8 cellular contexts compared by ENCODE assay signal in the genomic region with DNA sequence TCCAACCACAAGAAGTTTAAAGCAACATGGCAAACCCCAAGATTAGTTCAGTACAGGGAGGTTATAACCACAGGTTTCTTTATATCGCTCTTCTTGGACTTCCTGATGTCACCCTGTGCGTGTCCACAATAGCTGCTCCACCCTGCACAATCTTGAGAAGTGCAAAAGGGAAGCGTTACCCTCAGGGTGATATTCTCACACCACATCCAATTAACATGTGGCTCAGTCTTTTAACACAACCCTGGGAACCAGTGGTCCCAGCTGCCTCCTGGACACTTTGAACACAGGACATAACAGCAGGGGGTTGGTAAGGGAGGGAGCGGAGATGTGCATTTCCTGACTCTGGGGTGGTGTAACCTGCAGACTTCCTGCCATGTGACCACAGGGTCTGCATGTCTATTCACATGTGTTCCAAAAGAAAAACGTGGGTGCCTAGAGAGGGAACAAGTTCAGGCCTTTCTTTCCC.
A peak's percentile ranks its signal among the peaks of the same experiment; 100 is the strongest.
DNase-seq lines count a peak whose midpoint lies in the region; ATAC-seq, FAIRE-seq and TF ChIP-seq lines count a peak whose summit lies in the region.

No MANE protein-coding gene starts in this region.

- H3K9ac ChIP-seq in HepG2 (ENCODE audit: insufficient read depth, low read depth, low read length), result no peak overlapping the region
- H3K9ac ChIP-seq in smooth muscle cell (ENCODE audit: low read depth), result no peak overlapping the region

- intact Hi-C loops in HepG2 (cut with micrococcal nuclease; ENCODE audit: unreplicated experiment), result no loop called here
- intact Hi-C loops in aorta (cut with DNase I), result no loop called here

- no peak overlapping the region for H2AFZ ChIP-seq in HepG2 (ENCODE audit: low read length)
- no peak overlapping the region for H2AFZ ChIP-seq in smooth muscle cell (ENCODE audit: low read depth)

- no TSS peak for BruUV-seq in HepG2 (replicated peaks; lab: Mats Ljungman, UMichigan)

- H3K9me3 ChIP-seq in HepG2 (ENCODE audit: low read length) (no peaks in the 10 kb centered on the region), aorta (ENCODE audit: control insufficient read depth, low read length) (no peaks in the 10 kb centered on the region), smooth muscle cell (replicated peaks; ENCODE audit: low read depth) (no peaks in the 10 kb centered on the region)

- ATAC-seq in GM21528 (IDR thresholded peaks at IDR 0.05; ENCODE audit: low FRiP score, unreplicated experiment) (peak; percentile 96), HepG2 (no peak), aorta (ENCODE audit: low FRiP score) (peak; percentile 48)

- POLR2A ChIA-PET in HepG2 (lab: Yijun Ruan, JAX), result no interaction called here

- no peak for TF ChIP-seq RAD21 in HepG2 (CRISPR knock-in tag; IDR thresholded peaks at IDR 0.05)

- H3K4me2 ChIP-seq in HepG2 (ENCODE audit: low read depth, low read length) (no peak overlapping the region), smooth muscle cell (no peak overlapping the region)

- DNase-seq in GM06990 (ENCODE audit: extremely low read depth, insufficient read length) (peak; percentile 83), Kasumi-1 (lab: John Stamatoyannopoulos, UW) (peak; percentile 83 to 92), HepG2 (ENCODE audit: low spot score) (no peak), aorta (no peak), smooth muscle cell (lab: John Stamatoyannopoulos, UW; ENCODE audit: unreplicated experiment) (no peak), frontal cortex (ENCODE audit: low spot score in 2 of 2) (no peak)
- peak; percentile 69 for DNase-seq in activated CD8-positive, alpha-beta memory T cell treated with anti-CD3 and anti-CD28 coated beads, Interleukin-2, amount 50 U/mL, for 48 hours

- in situ Hi-C loops in HepG2 (cut with HindIII; ENCODE audit: extremely low pct_ligation_motif_present, low pct_unique_long_range_greater_than_20kb), result no loop called here

- H3K4me3 ChIP-seq in GM06990 (replicated peaks; ENCODE audit: low read depth, low read length) (peak overlapping the region; percentile 7; the same call in 1 of the 2 replicates), HepG2 (replicated peaks in 1 of 3; ENCODE audit: insufficient read depth in 1 of 3, low read depth in 2 of 3, low read length in 3 of 3) (no peak overlapping the region), aorta (ENCODE audit: low read length in 2 of 2) (no peak overlapping the region), smooth muscle cell (no peak overlapping the region)

- H3K27ac ChIP-seq in HepG2 (ENCODE audit: extremely low read length, insufficient read depth, low read length) (no peak overlapping the region), aorta (ENCODE audit: low read depth in 1 of 2, low read length in 2 of 2) (no peak overlapping the region), smooth muscle cell (ENCODE audit: low read depth) (no peak overlapping the region)

- no peaks in the 10 kb centered on the region for H3F3A ChIP-seq in smooth muscle cell (ENCODE audit: low read depth)

- TF ChIP-seq CTCF in GM06990 (IDR thresholded peaks at IDR 0.05; ENCODE audit: insufficient read depth, low read length, poor library complexity, severe bottlenecking), result no peak
- TF ChIP-seq CTCF in HepG2 (CRISPR knock-in tag; IDR thresholded peaks at IDR 0.05), result no peak
- TF ChIP-seq CTCF in smooth muscle cell (IDR thresholded peaks at IDR 0.05; ENCODE audit: borderline replicate concordance, insufficient read depth, poor library complexity, severe bottlenecking), result no peak

- CTCF ChIA-PET in HepG2 (lab: Yijun Ruan, JAX; ENCODE audit: low intra/inter-chr PET ratio, low total read pairs), result no interaction called here

- no peaks in the 10 kb centered on the region for H3K79me2 ChIP-seq in HepG2 (ENCODE audit: insufficient read depth, low read length)
- no peaks in the 10 kb centered on the region for H3K79me2 ChIP-seq in smooth muscle cell (ENCODE audit: low read depth)

- H3K4me1 ChIP-seq in HepG2 (ENCODE audit: insufficient read depth, low read length) (no peaks in the 10 kb centered on the region), aorta (ENCODE audit: control insufficient read depth in 1 of 2, insufficient read depth in 2 of 2, low read length in 2 of 2) (no peaks in the 10 kb centered on the region), smooth muscle cell (ENCODE audit: low read depth) (peaks cover 4% of the 10 kb centered on the region)

- H3K27me3 ChIP-seq in GM06990 (replicated peaks; ENCODE audit: control insufficient read depth, insufficient read depth, low read length) (no peaks in the 10 kb centered on the region), HepG2 (ENCODE audit: control insufficient read depth in 1 of 2, insufficient read depth in 2 of 2, low read length in 2 of 2) (no peaks in the 10 kb centered on the region), aorta (ENCODE audit: control insufficient read depth in 1 of 2, insufficient read depth in 2 of 2, low read length in 1 of 2) (no peaks in the 10 kb centered on the region), smooth muscle cell (ENCODE audit: low read depth) (no peaks in the 10 kb centered on the region)

- no peak for FAIRE-seq in HepG2 (lab: Jason Lieb, UNC)
- no peak for FAIRE-seq in frontal cortex (lab: Jason Lieb, UNC)

- 91% methylated on average over 5 of the region's 5 CpGs for WGBS in HepG2 (ENCODE audit: low lambda C conversion rate)
- 82 to 88% methylated on average over 5 of the region's 5 CpGs for WGBS in aorta, 2 donors
- 82% methylated on average over 5 of the region's 5 CpGs for whole genome bisulfite sequencing in smooth muscle cell (ENCODE audit: low lambda C conversion rate)

- no peaks in the 10 kb centered on the region for H4K20me1 ChIP-seq in HepG2 (ENCODE audit: insufficient read depth, low read length)
- H4K20me1 ChIP-seq in smooth muscle cell (ENCODE audit: low read depth), result no peaks in the 10 kb centered on the region

- TF ChIP-seq POLR2A in HepG2 (IDR thresholded peaks at IDR 0.05; ENCODE audit: insufficient read depth in 1 of 2, low read depth in 2 of 2, low read length in 2 of 2), result no peak

- TF ChIP-seq EP300 in HepG2 (IDR thresholded peaks at IDR 0.05; ENCODE audit: low read depth in 2 of 2, low read length in 2 of 2) (no peak), HepG2 (CRISPR knock-in tag; IDR thresholded peaks at IDR 0.05; ENCODE audit: borderline replicate concordance) (no peak)

- no peaks in the 10 kb centered on the region; the same call in 1 of the 2 replicates for H3K36me3 ChIP-seq in GM06990 (ENCODE audit: control insufficient read depth, insufficient read depth, low read length)
- peaks cover 6 to 46% of the 10 kb centered on the region in 2 experiments for H3K36me3 ChIP-seq in HepG2 (replicated peaks in 1 of 2; ENCODE audit: control insufficient read depth in 1 of 2, insufficient read depth in 2 of 2, low read length in 2 of 2)
- no peaks in the 10 kb centered on the region for H3K36me3 ChIP-seq in aorta (ENCODE audit: control insufficient read depth in 1 of 2, insufficient read depth in 2 of 2, low read length in 1 of 2)
- no peaks in the 10 kb centered on the region for H3K36me3 ChIP-seq in smooth muscle cell (ENCODE audit: low read depth)

TF ChIP-seq in HepG2, 621 proteins besides CTCF, POLR2A, EP300 and RAD21:
- TF ChIP-seq ZBTB7A (CRISPR knock-in tag; IDR thresholded peaks at IDR 0.05), result no peak
- no peak for TF ChIP-seq PCBP1 (IDR thresholded peaks at IDR 0.05; ENCODE audit: borderline replicate concordance, low read depth, low read length)
- TF ChIP-seq, protein P1, sequence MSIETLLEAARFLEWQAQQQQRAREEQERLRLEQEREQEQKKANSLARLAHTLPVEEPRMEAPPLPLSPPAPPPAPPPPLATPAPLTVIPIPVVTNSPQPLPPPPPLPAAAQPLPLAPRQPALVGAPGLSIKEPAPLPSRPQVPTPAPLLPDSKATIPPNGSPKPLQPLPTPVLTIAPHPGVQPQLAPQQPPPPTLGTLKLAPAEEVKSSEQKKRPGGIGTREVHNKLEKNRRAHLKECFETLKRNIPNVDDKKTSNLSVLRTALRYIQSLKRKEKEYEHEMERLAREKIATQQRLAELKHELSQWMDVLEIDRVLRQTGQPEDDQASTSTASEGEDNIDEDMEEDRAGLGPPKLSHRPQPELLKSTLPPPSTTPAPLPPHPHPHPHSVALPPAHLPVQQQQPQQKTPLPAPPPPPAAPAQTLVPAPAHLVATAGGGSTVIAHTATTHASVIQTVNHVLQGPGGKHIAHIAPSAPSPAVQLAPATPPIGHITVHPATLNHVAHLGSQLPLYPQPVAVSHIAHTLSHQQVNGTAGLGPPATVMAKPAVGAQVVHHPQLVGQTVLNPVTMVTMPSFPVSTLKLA (IDR thresholded peaks at IDR 0.05), result peak; percentile 91
- TF ChIP-seq KAT8 (CRISPR knock-in tag; IDR thresholded peaks at IDR 0.05), result no peak
- TF ChIP-seq ZNF138 (CRISPR knock-in tag; IDR thresholded peaks at IDR 0.05; ENCODE audit: low read depth), result no peak
- TF ChIP-seq SNAPC2 (CRISPR knock-in tag; IDR thresholded peaks at IDR 0.05), result no peak
TF ChIP-seq in HepG2: peak in this region for 1.

Comparison
In these comparisons a context has a peak if more than half of its experiments do, and no peak if none do; other contexts are left out.
1. DNase-seq: peak in GM06990 (single experiment), Kasumi-1 (2 of 2) and activated CD8-positive, alpha-beta memory T cell treated with anti-CD3 and anti-CD28 coated beads, Interleukin-2, amount 50 U/mL, for 48 hours (single experiment); none in HepG2 (single experiment), aorta (0 of 2), smooth muscle cell (single experiment) and frontal cortex (0 of 2).